Comparison of ENCODE assay signal across 7 cellular contexts in genomic region chr7:151876112-151876898, GRCh38. TPM values are rescaled to one million over a fixed set of nuclear protein-coding genes. Genes with fewer than 3 reads are reported as not detected.
DNase-seq lines count a peak whose midpoint lies in the region; ATAC-seq and TF ChIP-seq lines count a peak whose summit lies in the region.

No MANE protein-coding gene starts in this region.

- H3K36me3 ChIP-seq in left lung = no peaks in the 10 kb centered on the region

- H3K27ac ChIP-seq in left lung = peak overlapping the region; percentile 83 to 91

- no peaks in the 10 kb centered on the region for H3K27me3 Mint-ChIP-seq in central memory CD8-positive, alpha-beta T cell

- intact Hi-C loops in left lung (cut with DNase I) = no loop called here

- peak overlapping the region; percentile 98 for H3K4me3 Mint-ChIP-seq in central memory CD8-positive, alpha-beta T cell

- H3K4me1 ChIP-seq in left lung = peaks cover 4 to 21% of the 10 kb centered on the region in 2 donors

- peaks cover 18% of the 10 kb centered on the region for H3K36me3 Mint-ChIP-seq in central memory CD8-positive, alpha-beta T cell (ENCODE audit: insufficient read depth)

- H3K27me3 ChIP-seq in left lung = peaks cover 0 to 35% of the 10 kb centered on the region in 2 donors

- peak overlapping the region; percentile 58 for H3K4me3 ChIP-seq in NB4 (ENCODE audit: low read depth, low read length)
- H3K4me3 ChIP-seq in left lung = peak overlapping the region; percentile 79 to 80

- no peak for TF ChIP-seq POLR2A in NB4 (IDR thresholded peaks at IDR 0.05; ENCODE audit: extremely low read depth, insufficient read length)

- TF ChIP-seq CTCF in NB4 (IDR thresholded peaks at IDR 0.05; ENCODE audit: low read depth, low read length) (no peak), left lung (IDR thresholded peaks at IDR 0.05) (no peak)

- ATAC-seq in GM18868 (IDR thresholded peaks at IDR 0.05; ENCODE audit: unreplicated experiment) (peak; percentile 41), left lung (peak; percentile 48), GM18870 (IDR thresholded peaks at IDR 0.05; ENCODE audit: unreplicated experiment) (no peak)
- ATAC-seq in central memory CD8-positive, alpha-beta T cell (replicated peaks; ENCODE audit: extremely low read depth, poor library complexity, severe bottlenecking) = peak; percentile 52

- no peaks in the 10 kb centered on the region for H3K9me3 Mint-ChIP-seq in central memory CD8-positive, alpha-beta T cell

- H3K9me3 ChIP-seq in left lung = no peaks in the 10 kb centered on the region

- DNase-seq in NB4 (ENCODE audit: low read depth) (peak; percentile 68), left lung (peak; percentile 89 to 95)
- peak; percentile 52 for DNase-seq in activated CD4-positive, alpha-beta T cell treated with anti-CD3 and anti-CD28 coated beads for 1 hour
- DNase-seq in central memory CD8-positive, alpha-beta T cell (ENCODE audit: low spot score in 2 of 2) = peak; percentile 43 to 47
- peak; percentile 73 to 75 for DNase-seq in stimulated activated CD4-positive, alpha-beta T cell treated with anti-CD3 and anti-CD28 coated beads, Interleukin-2, amount 100 ng/mL, for 24 hours

- H3K27ac Mint-ChIP-seq in central memory CD8-positive, alpha-beta T cell (ENCODE audit: low read depth) = peak overlapping the region; percentile 89

- H3K4me1 Mint-ChIP-seq in central memory CD8-positive, alpha-beta T cell = peaks cover 28% of the 10 kb centered on the region

RNA-seq across cellular contexts. Expression of gene PRKAG2, which starts 0.6 kb away (rescaled TPM):
- 10 to 100 TPM; 23.3 to 34.6 TPM for total RNA-seq in left lung
